Comparison of ENCODE assay signal across 10 cellular contexts in the genomic region with DNA sequence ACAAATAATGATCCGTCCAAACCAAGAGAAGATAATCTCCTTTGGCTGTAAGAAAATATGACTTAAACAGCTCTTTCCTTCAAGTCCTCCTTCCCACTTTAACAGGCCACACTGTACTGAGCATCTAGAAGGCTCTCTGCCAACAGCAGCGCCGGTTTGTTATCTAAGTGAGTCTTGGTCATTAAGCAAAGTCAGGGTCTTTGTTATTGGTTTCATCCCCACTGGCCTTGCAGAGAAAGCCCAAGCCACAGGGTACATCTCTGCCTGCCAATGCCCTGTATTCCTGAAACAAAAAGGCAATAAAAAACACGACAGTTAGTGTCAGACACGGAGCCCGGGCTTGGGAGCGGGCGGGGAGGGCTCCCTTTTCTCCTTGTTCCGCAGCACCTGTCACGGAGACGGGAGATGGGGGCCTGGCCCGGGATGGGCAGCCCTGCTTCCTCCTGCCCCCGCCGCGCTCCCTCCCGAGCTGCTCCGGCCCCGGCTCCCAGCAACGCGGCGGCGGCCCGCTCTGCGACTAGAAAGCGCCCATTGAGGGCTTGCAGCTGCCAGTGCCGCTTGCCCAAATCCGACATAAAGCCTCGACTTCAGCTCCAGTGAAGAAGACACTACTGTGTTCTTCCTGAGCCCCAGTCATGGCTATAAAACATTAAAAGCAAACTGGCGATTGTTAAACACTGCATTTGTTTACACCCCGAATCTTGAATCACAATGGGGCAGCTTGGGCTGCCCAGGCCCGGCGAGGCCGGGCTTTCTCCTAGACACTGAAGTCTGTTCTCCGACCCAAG. TPM values are rescaled to one million over a fixed set of nuclear protein-coding genes. Genes with fewer than 3 reads are reported as not detected.
DNase-seq lines count a peak whose midpoint lies in the region; ATAC-seq and TF ChIP-seq lines count a peak whose summit lies in the region.
"Had no signal": no experiment of that assay in that cellular context is flagged by ENCODE, and none has a peak within 500 bp of the region (broad histone marks: within the 10 kb centered on the region; RNA-seq: fewer than 3 reads in every experiment).

No MANE protein-coding gene starts in this region.

- H3K4me3 Mint-ChIP-seq in glutamatergic neuron (ENCODE audit: unreplicated experiment) (peak overlapping the region; percentile 59), T-helper 17 cell (no peak overlapping the region)

- no peak overlapping the region for H3K27ac Mint-ChIP-seq in glutamatergic neuron (ENCODE audit: unreplicated experiment)
- no peak overlapping the region for H3K27ac Mint-ChIP-seq in T-helper 17 cell

- H3K9me3 Mint-ChIP-seq in glutamatergic neuron (ENCODE audit: unreplicated experiment): peaks cover 2% of the 10 kb centered on the region

- H3K4me1 ChIP-seq in muscle layer of colon (ENCODE audit: insufficient read depth, low read length) (peaks cover 5% of the 10 kb centered on the region), upper lobe of right lung (no peaks in the 10 kb centered on the region)

- H3K4me3 ChIP-seq in muscle layer of colon (ENCODE audit: low read depth in 1 of 2, low read length in 2 of 2) (peak overlapping the region; percentile 29 to 50), upper lobe of right lung (peak overlapping the region; percentile 20)

- no peaks in the 10 kb centered on the region for H3K36me3 Mint-ChIP-seq in glutamatergic neuron (ENCODE audit: unreplicated experiment)
- peaks cover 2% of the 10 kb centered on the region for H3K36me3 Mint-ChIP-seq in T-helper 17 cell (ENCODE audit: low read depth)

- TF ChIP-seq CTCF in glutamatergic neuron (IDR thresholded peaks at IDR 0.05; ENCODE audit: partially characterized antibody, unreplicated experiment): no peak
- TF ChIP-seq CTCF in upper lobe of right lung (IDR thresholded peaks at IDR 0.05): no peak

- H3K27me3 Mint-ChIP-seq in glutamatergic neuron (ENCODE audit: unreplicated experiment) (peaks cover 2% of the 10 kb centered on the region), T-helper 17 cell (no peaks in the 10 kb centered on the region)

- H3K27me3 ChIP-seq in muscle layer of colon (ENCODE audit: control insufficient read depth in 1 of 2, insufficient read depth in 2 of 2, low read length in 2 of 2) (no peaks in the 10 kb centered on the region), upper lobe of right lung (no peaks in the 10 kb centered on the region)

- H3K4me1 Mint-ChIP-seq in glutamatergic neuron (ENCODE audit: low read depth, unreplicated experiment) (no peaks in the 10 kb centered on the region), T-helper 17 cell (peaks cover 5% of the 10 kb centered on the region)

- H3K36me3 ChIP-seq in muscle layer of colon (ENCODE audit: insufficient read depth, low read length) (no peaks in the 10 kb centered on the region), upper lobe of right lung (no peaks in the 10 kb centered on the region)

- peak; percentile 19 for DNase-seq in NCI-H2029 (lab: John Stamatoyannopoulos, UW)
- DNase-seq in NCI-H2029 treated with DMSO at 0.1 percent for 48 hours (lab: John Stamatoyannopoulos, UW): no peak
- peak; percentile 53 for DNase-seq in glutamatergic neuron
- DNase-seq in upper lobe of right lung: peak; percentile 67
- DNase-seq in NCI-H128 (lab: John Stamatoyannopoulos, UW; ENCODE audit: unreplicated experiment): no peak
- DNase-seq in central memory CD4-positive, alpha-beta T cell: no peak
- DNase-seq in T-helper 17 cell: no peak
- DNase-seq: NCI-H345; stimulated activated CD4-positive, alpha-beta T cell treated with anti-CD3 and anti-CD28 coated beads, Interleukin-2, amount 100 ng/mL, for 24 hours had no signal

- H3K27ac ChIP-seq in muscle layer of colon (ENCODE audit: low read depth, low read length) (peak overlapping the region; percentile 83), upper lobe of right lung (peak overlapping the region; percentile 28)

- ATAC-seq in upper lobe of right lung (peak; percentile 54), T-helper 17 cell (no peak)

- intact Hi-C loops in upper lobe of right lung (cut with DNase I): no loop called here

- H3K9ac ChIP-seq in muscle layer of colon (ENCODE audit: low read length): no peak overlapping the region

- H3K9me3 ChIP-seq in muscle layer of colon (ENCODE audit: low read length) (no peaks in the 10 kb centered on the region), upper lobe of right lung (no peaks in the 10 kb centered on the region), T-helper 17 cell (ENCODE audit: control insufficient read depth, low read length, poor library complexity, severe bottlenecking) (no peaks in the 10 kb centered on the region)

RNA-seq across cellular contexts. Expression of gene PIK3R1, which starts 28.1 kb away (rescaled TPM):
- total RNA-seq in glutamatergic neuron (ENCODE audit: unreplicated experiment): 49.4 TPM
- 137 TPM for total RNA-seq in upper lobe of right lung
- 100 to 1,000 TPM; 212 to 306 TPM for total RNA-seq in T-helper 17 cell

Comparison
In these comparisons a context has a peak if more than half of its experiments do, and no peak if none do; other contexts are left out.
1. DNase-seq: peak in NCI-H2029 (single experiment), glutamatergic neuron (single experiment) and upper lobe of right lung (single experiment); none in NCI-H2029 treated with DMSO at 0.1 percent for 48 hours (single experiment), NCI-H128 (single experiment), central memory CD4-positive, alpha-beta T cell (single experiment) and T-helper 17 cell (0 of 3).